In genomic region chr1:234555390-234556112, GRCh38 we compare ENCODE assay signal across 1 cellular context.
A peak's percentile ranks its signal among the peaks of the same experiment; 100 is the strongest.
TF ChIP-seq lines count a peak whose summit lies in the region.

No MANE protein-coding gene starts in this region.

TF ChIP-seq in K562, 482 proteins besides CTCF, POLR2A, EP300 and RAD21 (continued from another document and continues in another):
- no peak for TF ChIP-seq RERE (CRISPR knock-in tag; IDR thresholded peaks at IDR 0.05; ENCODE audit: borderline replicate concordance)
- TF ChIP-seq CXXC5 (CRISPR knock-in tag; IDR thresholded peaks at IDR 0.05), result 0 out of 2 replicates have a peak, but pooled peaks have one; percentile 23
- no peak for TF ChIP-seq ZNF408 (CRISPR knock-in tag; IDR thresholded peaks at IDR 0.05; ENCODE audit: low read depth)
- TF ChIP-seq TEAD2 (tag; IDR thresholded peaks at IDR 0.05), result peak; percentile 36; the same call in 1 of the 2 replicates
- TF ChIP-seq ZNF395 (CRISPR knock-in tag; IDR thresholded peaks at IDR 0.05), result peak; percentile 9; the same call in 1 of the 2 replicates
- no peak for TF ChIP-seq BRD4 (IDR thresholded peaks at IDR 0.05)
- TF ChIP-seq ZFP36 (IDR thresholded peaks at IDR 0.05; ENCODE audit: low read depth, low read length, partially characterized antibody), result no peak
- TF ChIP-seq ZNF75A (CRISPR knock-in tag; IDR thresholded peaks at IDR 0.05), result no peak
- no peak for TF ChIP-seq BDP1 (IDR thresholded peaks at IDR 0.05; ENCODE audit: insufficient read depth, insufficient read length)
- TF ChIP-seq PRDM10 (IDR thresholded peaks at IDR 0.05; ENCODE audit: partially characterized antibody), result no peak
- TF ChIP-seq NFIC (IDR thresholded peaks at IDR 0.05), result peak; percentile 90
- no peak for TF ChIP-seq MBD2 (IDR thresholded peaks at IDR 0.05; ENCODE audit: borderline replicate concordance, low read depth)
- no peak for TF ChIP-seq RBM25 (IDR thresholded peaks at IDR 0.05; ENCODE audit: low read depth, low read length, severe bottlenecking)
- TF ChIP-seq MYC (IDR thresholded peaks at IDR 0.05; ENCODE audit: low read depth, low read length), result no peak
- TF ChIP-seq MYC (CRISPR knock-in tag; IDR thresholded peaks at IDR 0.05; ENCODE audit: borderline replicate concordance, low read depth), result 0 out of 2 replicates have a peak, but pooled peaks have one; percentile 13
- TF ChIP-seq DMBX1 (CRISPR knock-in tag; IDR thresholded peaks at IDR 0.05; ENCODE audit: borderline replicate concordance), result 0 out of 2 replicates have a peak, but pooled peaks have one; percentile 12
- TF ChIP-seq HMGN3 (IDR thresholded peaks at IDR 0.05; ENCODE audit: borderline replicate concordance, extremely low read depth, insufficient read length, low read depth, low read length), result no peak
- no peak for TF ChIP-seq ZNF354B (CRISPR knock-in tag; IDR thresholded peaks at IDR 0.05)
- 0 out of 2 replicates have a peak, but pooled peaks have one; percentile 18 for TF ChIP-seq HMGXB4 (CRISPR knock-in tag; IDR thresholded peaks at IDR 0.05)
- 0 out of 2 replicates have a peak, but pooled peaks have one; percentile 5 for TF ChIP-seq GTF2E2 (tag; IDR thresholded peaks at IDR 0.05)
- no peak for TF ChIP-seq ZNF280A (IDR thresholded peaks at IDR 0.05; ENCODE audit: low read depth, partially characterized antibody)
- TF ChIP-seq NFIX (CRISPR knock-in tag; IDR thresholded peaks at IDR 0.05; ENCODE audit: low read depth), result peak; percentile 45
- no peak for TF ChIP-seq ZNF280B (CRISPR knock-in tag; IDR thresholded peaks at IDR 0.05)
- no peak for TF ChIP-seq IRF9 (tag; IDR thresholded peaks at IDR 0.05)
- no peak for TF ChIP-seq CREB1 (IDR thresholded peaks at IDR 0.05)
- no peak for TF ChIP-seq CREB1 (CRISPR knock-in tag; IDR thresholded peaks at IDR 0.05)
- no peak for TF ChIP-seq DDX20 (tag; IDR thresholded peaks at IDR 0.05; ENCODE audit: low read depth)
- TF ChIP-seq ZBTB1 (CRISPR knock-in tag; IDR thresholded peaks at IDR 0.05; ENCODE audit: borderline replicate concordance, low read depth), result no peak
- TF ChIP-seq NCOA2 (IDR thresholded peaks at IDR 0.05; ENCODE audit: partially characterized antibody in 2 of 2), result no peak
- peak; percentile 45; the same call in 1 of the 2 replicates for TF ChIP-seq MECOM (CRISPR knock-in tag; IDR thresholded peaks at IDR 0.05)
- no peak for TF ChIP-seq TAF9B (IDR thresholded peaks at IDR 0.05; ENCODE audit: partially characterized antibody)
- no peak for TF ChIP-seq ID3 (CRISPR knock-in tag; IDR thresholded peaks at IDR 0.05)
- TF ChIP-seq ID3 (tag; IDR thresholded peaks at IDR 0.05), result peak; percentile 72; the same call in 1 of the 2 replicates
- no peak for TF ChIP-seq SNIP1 (IDR thresholded peaks at IDR 0.05; ENCODE audit: low read depth)
- TF ChIP-seq ZBTB2 (IDR thresholded peaks at IDR 0.05), result no peak
- no peak for TF ChIP-seq ZNF263 (CRISPR knock-in tag; IDR thresholded peaks at IDR 0.05; ENCODE audit: borderline replicate concordance)
- no peak for TF ChIP-seq PATZ1 (CRISPR knock-in tag; IDR thresholded peaks at IDR 0.05; ENCODE audit: borderline replicate concordance)
- TF ChIP-seq ZNF583 (CRISPR knock-in tag; IDR thresholded peaks at IDR 0.05), result 0 out of 2 replicates have a peak, but pooled peaks have one; percentile 24
